ENCODE assay signal across 12 cellular contexts in the genomic region with DNA sequence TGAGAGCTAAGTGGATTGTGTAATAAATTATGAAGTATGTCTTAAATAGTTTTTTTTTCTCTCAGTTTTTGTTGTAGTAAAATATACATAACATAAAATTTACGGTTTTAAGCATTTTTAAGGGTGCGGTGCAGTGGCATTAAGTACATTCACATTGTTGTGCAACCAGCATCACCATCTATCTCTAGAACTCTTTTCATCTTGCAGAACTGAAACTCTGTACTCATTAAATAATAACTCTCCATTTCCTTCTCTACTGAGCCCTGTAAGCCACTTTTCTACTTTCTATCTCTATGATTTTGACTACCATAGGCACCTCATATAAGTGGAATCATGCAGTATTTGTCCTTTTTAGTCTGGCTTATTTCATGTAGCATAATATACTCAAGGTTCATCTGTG.
DNase-seq lines count a peak whose midpoint lies in the region; ATAC-seq, FAIRE-seq and TF ChIP-seq lines count a peak whose summit lies in the region.
"Had no signal": no experiment of that assay in that cellular context is flagged by ENCODE, and none has a peak within 500 bp of the region (broad histone marks: within the 10 kb centered on the region; RNA-seq: fewer than 3 reads in every experiment).

No MANE protein-coding gene starts in this region.

- POLR2A ChIA-PET in OCI-LY7 (lab: Charles Lee) = interaction anchor here (0.6 to 1.2 kb wide), 4 partner anchors 8 to 212 kb away, joined by 3 to 6 read pairs (median 4); no protein-coding TSS in a partner anchor

- no peak for TF ChIP-seq POLR2A in GM12891 (IDR thresholded peaks at IDR 0.05; ENCODE audit: low read depth, low read length)

- H3K4me3 ChIP-seq in OCI-LY7 (ENCODE audit: low read depth, low read length, poor library complexity, severe bottlenecking) = no peak overlapping the region

- CTCF ChIA-PET in OCI-LY7 (lab: Charles Lee; ENCODE audit: unreplicated experiment) = no interaction called here

- H3K4me1 ChIP-seq in OCI-LY7 (ENCODE audit: insufficient read depth, low read length, poor library complexity, severe bottlenecking) = peaks cover 9% of the 10 kb centered on the region

- no TSS peak for BruUV-seq in OCI-LY7 (replicated peaks; lab: Mats Ljungman, UMichigan)

- no peaks in the 10 kb centered on the region for H3K79me2 ChIP-seq in OCI-LY7 (ENCODE audit: insufficient read depth, low read depth, low read length)

- no peak overlapping the region for H2AFZ ChIP-seq in OCI-LY7 (ENCODE audit: low read length)

- FAIRE-seq in GM12891 (lab: Jason Lieb, UNC) = no peak

- TF ChIP-seq CTCF in OCI-LY7 (conservative IDR thresholded peaks at IDR 0.05; ENCODE audit: low read length) = no peak
- no peak for TF ChIP-seq CTCF in GM10266 (IDR thresholded peaks at IDR 0.05; ENCODE audit: control insufficient read depth, insufficient read depth, low read depth, missing control alignments)

- H3K9me2 ChIP-seq in OCI-LY7 (ENCODE audit: insufficient read depth, low read length) = no peaks in the 10 kb centered on the region

- peak; percentile 73 for ATAC-seq in GM19397 (IDR thresholded peaks at IDR 0.05; ENCODE audit: unreplicated experiment)
- ATAC-seq in HG02943 (IDR thresholded peaks at IDR 0.05; ENCODE audit: low read depth, unreplicated experiment) = peak; percentile 83
- ATAC-seq in HG03097 (IDR thresholded peaks at IDR 0.05; ENCODE audit: low FRiP score, unreplicated experiment) = no peak

- H4K20me1 ChIP-seq in OCI-LY7 (ENCODE audit: insufficient read depth, low read length) = 0 out of 2 replicates have a peak, but pooled peaks cover 3% of the 10 kb centered on the region

- no peaks in the 10 kb centered on the region for H3K9me3 ChIP-seq in OCI-LY7 (ENCODE audit: low read length)

- peaks cover 63% of the 10 kb centered on the region for H3K36me3 ChIP-seq in OCI-LY7 (ENCODE audit: insufficient read depth, low read length)

- intact Hi-C loops in OCI-LY7 (cut with micrococcal nuclease; ENCODE audit: unreplicated experiment) = no loop called here

- no peak overlapping the region for H3K27ac ChIP-seq in OCI-LY7 (ENCODE audit: low read depth, low read length, poor library complexity, severe bottlenecking)
- H3K27ac ChIP-seq: C4-2B had no signal

- no peak overlapping the region for H3K4me2 ChIP-seq in OCI-LY7 (ENCODE audit: low read length)

- DNase-seq in GM12891 (ENCODE audit: insufficient read length, low spot score) = no peak
- DNase-seq in OCI-LY7 (ENCODE audit: low spot score) = peak; percentile 12
- DNase-seq in activated CD4-positive, alpha-beta T cell treated with anti-CD3 and anti-CD28 coated beads, Interleukin-2, amount 50 U/mL, for 1 hour = no peak
- no peak for DNase-seq in GM10266 (ENCODE audit: extremely low spot score)
- DNase-seq in DMS 273 (lab: John Stamatoyannopoulos, UW; ENCODE audit: unreplicated experiment) = no peak
- DNase-seq: mesenchymal stem cell; NCI-H1694; stimulated activated CD4-positive, alpha-beta T cell treated with anti-CD3 and anti-CD28 coated beads, Interleukin-4, amount 100 ng/mL, for 4 hours had no signal

TF ChIP-seq in GM12891, 5 proteins besides CTCF, POLR2A, EP300 and RAD21:
- TF ChIP-seq TAF1 (IDR thresholded peaks at IDR 0.05; ENCODE audit: low read depth, low read length) = no peak
- no peak for TF ChIP-seq POLR2AphosphoS5 (IDR thresholded peaks at IDR 0.05; ENCODE audit: low read depth, low read length)
- no peak for TF ChIP-seq PAX5 (IDR thresholded peaks at IDR 0.05; ENCODE audit: insufficient read depth, low read length, severe bottlenecking)
- TF ChIP-seq SPI1 (IDR thresholded peaks at IDR 0.05; ENCODE audit: low read depth, low read length) = peak; percentile 90
